Comparison of ENCODE assay signal across 8 cellular contexts in the genomic region with DNA sequence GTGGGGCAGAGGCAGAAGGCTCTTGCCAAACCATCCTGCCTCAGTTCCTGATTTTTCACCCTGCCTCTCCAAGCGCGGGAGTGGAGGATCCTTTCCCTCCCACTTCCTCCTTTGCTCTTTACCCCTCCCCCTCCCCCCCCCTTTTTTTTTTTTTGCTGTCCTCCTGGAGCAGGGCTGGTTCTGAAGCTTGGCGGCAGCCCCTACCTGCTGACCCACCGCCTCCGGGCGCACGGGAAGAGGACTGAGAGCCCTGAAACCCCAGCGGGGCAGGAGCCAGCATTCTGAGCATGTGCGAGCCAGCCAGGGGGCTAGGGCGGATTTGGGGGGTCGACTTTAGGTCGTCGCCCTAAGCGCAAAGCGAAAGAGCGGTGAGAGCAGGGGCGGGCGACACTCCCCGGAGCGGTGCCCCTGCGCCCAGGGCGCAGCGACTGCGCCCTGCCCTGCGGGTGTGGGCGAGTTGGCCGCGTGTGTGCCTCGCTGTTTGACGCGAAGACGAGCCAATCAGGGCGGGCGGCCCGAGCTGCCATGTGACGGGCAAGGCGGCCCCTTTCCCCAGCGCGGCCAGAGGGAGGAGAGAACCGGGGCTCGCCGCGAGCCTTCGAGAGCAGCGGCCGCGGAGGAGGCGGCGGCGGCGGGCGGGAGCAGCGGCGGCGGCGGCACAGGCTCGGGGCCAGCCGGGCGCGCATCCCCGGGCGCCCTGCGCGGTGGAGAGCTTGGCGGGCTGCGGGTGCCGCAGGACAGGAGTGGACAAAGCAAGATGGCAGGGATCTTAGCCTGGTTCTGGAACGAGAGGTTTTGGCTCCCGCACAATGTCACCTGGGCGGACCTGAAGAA. TPM values are rescaled to one million over a fixed set of nuclear protein-coding genes. Genes with fewer than 3 reads are reported as not detected.
DNase-seq lines count a peak whose midpoint lies in the region; ATAC-seq and TF ChIP-seq lines count a peak whose summit lies in the region.

A gene with protein sequence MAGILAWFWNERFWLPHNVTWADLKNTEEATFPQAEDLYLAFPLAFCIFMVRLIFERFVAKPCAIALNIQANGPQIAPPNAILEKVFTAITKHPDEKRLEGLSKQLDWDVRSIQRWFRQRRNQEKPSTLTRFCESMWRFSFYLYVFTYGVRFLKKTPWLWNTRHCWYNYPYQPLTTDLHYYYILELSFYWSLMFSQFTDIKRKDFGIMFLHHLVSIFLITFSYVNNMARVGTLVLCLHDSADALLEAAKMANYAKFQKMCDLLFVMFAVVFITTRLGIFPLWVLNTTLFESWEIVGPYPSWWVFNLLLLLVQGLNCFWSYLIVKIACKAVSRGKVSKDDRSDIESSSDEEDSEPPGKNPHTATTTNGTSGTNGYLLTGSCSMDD (plus strand): TSS at position 581 of the 834 bp plus-strand sequence. CDS start 177 bp downstream, at position 758.

- H3K4me3 Mint-ChIP-seq in WTC11, result no peak within 1 kb of the TSS; the same call in 1 of the 2 replicates

- DNase-seq in 8988T (peak; percentile 83), NCI-H2107 (lab: John Stamatoyannopoulos, UW) (peak; percentile 88), WTC11 (ENCODE audit: low spot score) (peak; percentile 91), caudate nucleus (lab: John Stamatoyannopoulos, UW) (peak in 60 of 61 donors; percentile 34 to 95 (median 82)), iris pigment epithelial cell (ENCODE audit: low read depth) (peak; percentile 97), spleen (peak; percentile 99)

- CTCF ChIA-PET in WTC11 (lab: Charles Lee), result interaction anchor here (0.6 to 1.0 kb wide), 3 partner anchors 32 to 89 kb away, joined by 3 to 4 read pairs (median 3); no protein-coding TSS in a partner anchor

- peaks cover 0 to 49% (median 28%) of the 10 kb centered on the region in 6 donors for H3K4me1 ChIP-seq in spleen

- ATAC-seq in GM18511 (IDR thresholded peaks at IDR 0.05; ENCODE audit: unreplicated experiment) (peak; percentile 93), HG02981 (IDR thresholded peaks at IDR 0.05; ENCODE audit: unreplicated experiment) (peak; percentile 96), WTC11 (peak; percentile 89)

- peak; percentile 25 to 43 (median 35) for TF ChIP-seq POLR2A in spleen (IDR thresholded peaks at IDR 0.05)

- TF ChIP-seq CTCF in WTC11 (IDR thresholded peaks at IDR 0.05), result no peak
- TF ChIP-seq CTCF in spleen (IDR thresholded peaks at IDR 0.05 in 8 of 11, conservative IDR thresholded peaks at IDR 0.05 in 3 of 11), result peak in 1 of 11 experiments; percentile 33

- H3K27me3 ChIP-seq in spleen (replicated peaks in 1 of 7), result peaks cover 0 to 5% (median 0%) of the 10 kb centered on the region in 7 donors

- H3K9me3 Mint-ChIP-seq in WTC11, result no peaks in the 10 kb centered on the region

- H3K4me1 Mint-ChIP-seq in WTC11, result peaks cover 23% of the 10 kb centered on the region

- WGBS in spleen, 5 donors, result 0 to 1% (median 1%) methylated on average over 33 to 70 of the region's 70 CpGs

- no peak within 1 kb of the TSS for H3K27ac Mint-ChIP-seq in WTC11

- H3K27ac ChIP-seq in caudate nucleus (ENCODE audit: low read depth, low read length) (peak within 1 kb of the TSS; percentile 77), spleen (peak within 1 kb of the TSS; percentile 11 to 87 (median 76))

- peak within 1 kb of the TSS; percentile 77 to 99 (median 85) for H3K4me3 ChIP-seq in spleen

- H3K27me3 Mint-ChIP-seq in WTC11 (ENCODE audit: low read depth), result peaks cover 10% of the 10 kb centered on the region

- H3K36me3 Mint-ChIP-seq in WTC11, result no peaks in the 10 kb centered on the region

- H3K36me3 ChIP-seq in spleen, result no peaks in the 10 kb centered on the region

- intact Hi-C loops in spleen (cut with DNase I; ENCODE audit: low total_unique reads), result no loop called here

- H3K9me3 ChIP-seq in spleen, result no peaks in the 10 kb centered on the region

- POLR2A ChIA-PET in WTC11 (lab: Charles Lee), result interaction anchor here (0.7 kb wide), 1 partner anchor 14 kb away, joined by 4 read pairs; no protein-coding TSS in a partner anchor

TF ChIP-seq in WTC11, 78 proteins besides CTCF, POLR2A, EP300 and RAD21 (continues in another document):
- TF ChIP-seq ZNF671 (CRISPR knock-in tag; IDR thresholded peaks at IDR 0.05), result no peak
- peak; percentile 95 for TF ChIP-seq TEAD1 (CRISPR knock-in tag; IDR thresholded peaks at IDR 0.05)
- peak; percentile 97 for TF ChIP-seq ZNF138 (CRISPR knock-in tag; conservative IDR thresholded peaks at IDR 0.05)
- TF ChIP-seq, protein P1, sequence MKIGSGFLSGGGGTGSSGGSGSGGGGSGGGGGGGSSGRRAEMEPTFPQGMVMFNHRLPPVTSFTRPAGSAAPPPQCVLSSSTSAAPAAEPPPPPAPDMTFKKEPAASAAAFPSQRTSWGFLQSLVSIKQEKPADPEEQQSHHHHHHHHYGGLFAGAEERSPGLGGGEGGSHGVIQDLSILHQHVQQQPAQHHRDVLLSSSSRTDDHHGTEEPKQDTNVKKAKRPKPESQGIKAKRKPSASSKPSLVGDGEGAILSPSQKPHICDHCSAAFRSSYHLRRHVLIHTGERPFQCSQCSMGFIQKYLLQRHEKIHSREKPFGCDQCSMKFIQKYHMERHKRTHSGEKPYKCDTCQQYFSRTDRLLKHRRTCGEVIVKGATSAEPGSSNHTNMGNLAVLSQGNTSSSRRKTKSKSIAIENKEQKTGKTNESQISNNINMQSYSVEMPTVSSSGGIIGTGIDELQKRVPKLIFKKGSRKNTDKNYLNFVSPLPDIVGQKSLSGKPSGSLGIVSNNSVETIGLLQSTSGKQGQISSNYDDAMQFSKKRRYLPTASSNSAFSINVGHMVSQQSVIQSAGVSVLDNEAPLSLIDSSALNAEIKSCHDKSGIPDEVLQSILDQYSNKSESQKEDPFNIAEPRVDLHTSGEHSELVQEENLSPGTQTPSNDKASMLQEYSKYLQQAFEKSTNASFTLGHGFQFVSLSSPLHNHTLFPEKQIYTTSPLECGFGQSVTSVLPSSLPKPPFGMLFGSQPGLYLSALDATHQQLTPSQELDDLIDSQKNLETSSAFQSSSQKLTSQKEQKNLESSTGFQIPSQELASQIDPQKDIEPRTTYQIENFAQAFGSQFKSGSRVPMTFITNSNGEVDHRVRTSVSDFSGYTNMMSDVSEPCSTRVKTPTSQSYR (CRISPR knock-in tag; IDR thresholded peaks at IDR 0.05), result peak; percentile 93
- TF ChIP-seq, protein P2, sequence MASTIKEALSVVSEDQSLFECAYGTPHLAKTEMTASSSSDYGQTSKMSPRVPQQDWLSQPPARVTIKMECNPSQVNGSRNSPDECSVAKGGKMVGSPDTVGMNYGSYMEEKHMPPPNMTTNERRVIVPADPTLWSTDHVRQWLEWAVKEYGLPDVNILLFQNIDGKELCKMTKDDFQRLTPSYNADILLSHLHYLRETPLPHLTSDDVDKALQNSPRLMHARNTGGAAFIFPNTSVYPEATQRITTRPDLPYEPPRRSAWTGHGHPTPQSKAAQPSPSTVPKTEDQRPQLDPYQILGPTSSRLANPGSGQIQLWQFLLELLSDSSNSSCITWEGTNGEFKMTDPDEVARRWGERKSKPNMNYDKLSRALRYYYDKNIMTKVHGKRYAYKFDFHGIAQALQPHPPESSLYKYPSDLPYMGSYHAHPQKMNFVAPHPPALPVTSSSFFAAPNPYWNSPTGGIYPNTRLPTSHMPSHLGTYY (CRISPR knock-in tag; IDR thresholded peaks at IDR 0.05), result no peak
- TF ChIP-seq, protein P3, sequence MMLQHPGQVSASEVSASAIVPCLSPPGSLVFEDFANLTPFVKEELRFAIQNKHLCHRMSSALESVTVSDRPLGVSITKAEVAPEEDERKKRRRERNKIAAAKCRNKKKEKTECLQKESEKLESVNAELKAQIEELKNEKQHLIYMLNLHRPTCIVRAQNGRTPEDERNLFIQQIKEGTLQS (CRISPR knock-in tag; conservative IDR thresholded peaks at IDR 0.05), result no peak; the same call in 1 of the 2 replicates
- TF ChIP-seq ZNF232 (CRISPR knock-in tag; IDR thresholded peaks at IDR 0.05), result peak; percentile 98
- TF ChIP-seq CBFB (CRISPR knock-in tag; IDR thresholded peaks at IDR 0.05; ENCODE audit: low read depth), result peak; percentile 98; the same call in 1 of the 2 replicates
- TF ChIP-seq SMAD4 (CRISPR knock-in tag; IDR thresholded peaks at IDR 0.05), result no peak
- TF ChIP-seq, protein P4, sequence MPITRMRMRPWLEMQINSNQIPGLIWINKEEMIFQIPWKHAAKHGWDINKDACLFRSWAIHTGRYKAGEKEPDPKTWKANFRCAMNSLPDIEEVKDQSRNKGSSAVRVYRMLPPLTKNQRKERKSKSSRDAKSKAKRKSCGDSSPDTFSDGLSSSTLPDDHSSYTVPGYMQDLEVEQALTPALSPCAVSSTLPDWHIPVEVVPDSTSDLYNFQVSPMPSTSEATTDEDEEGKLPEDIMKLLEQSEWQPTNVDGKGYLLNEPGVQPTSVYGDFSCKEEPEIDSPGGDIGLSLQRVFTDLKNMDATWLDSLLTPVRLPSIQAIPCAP (CRISPR knock-in tag; IDR thresholded peaks at IDR 0.05), result peak; percentile 80; the same call in 1 of the 2 replicates
- TF ChIP-seq ZNF416 (CRISPR knock-in tag; IDR thresholded peaks at IDR 0.05), result no peak
- TF ChIP-seq, protein P5, sequence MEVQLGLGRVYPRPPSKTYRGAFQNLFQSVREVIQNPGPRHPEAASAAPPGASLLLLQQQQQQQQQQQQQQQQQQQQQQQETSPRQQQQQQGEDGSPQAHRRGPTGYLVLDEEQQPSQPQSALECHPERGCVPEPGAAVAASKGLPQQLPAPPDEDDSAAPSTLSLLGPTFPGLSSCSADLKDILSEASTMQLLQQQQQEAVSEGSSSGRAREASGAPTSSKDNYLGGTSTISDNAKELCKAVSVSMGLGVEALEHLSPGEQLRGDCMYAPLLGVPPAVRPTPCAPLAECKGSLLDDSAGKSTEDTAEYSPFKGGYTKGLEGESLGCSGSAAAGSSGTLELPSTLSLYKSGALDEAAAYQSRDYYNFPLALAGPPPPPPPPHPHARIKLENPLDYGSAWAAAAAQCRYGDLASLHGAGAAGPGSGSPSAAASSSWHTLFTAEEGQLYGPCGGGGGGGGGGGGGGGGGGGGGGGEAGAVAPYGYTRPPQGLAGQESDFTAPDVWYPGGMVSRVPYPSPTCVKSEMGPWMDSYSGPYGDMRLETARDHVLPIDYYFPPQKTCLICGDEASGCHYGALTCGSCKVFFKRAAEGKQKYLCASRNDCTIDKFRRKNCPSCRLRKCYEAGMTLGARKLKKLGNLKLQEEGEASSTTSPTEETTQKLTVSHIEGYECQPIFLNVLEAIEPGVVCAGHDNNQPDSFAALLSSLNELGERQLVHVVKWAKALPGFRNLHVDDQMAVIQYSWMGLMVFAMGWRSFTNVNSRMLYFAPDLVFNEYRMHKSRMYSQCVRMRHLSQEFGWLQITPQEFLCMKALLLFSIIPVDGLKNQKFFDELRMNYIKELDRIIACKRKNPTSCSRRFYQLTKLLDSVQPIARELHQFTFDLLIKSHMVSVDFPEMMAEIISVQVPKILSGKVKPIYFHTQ (CRISPR knock-in tag; IDR thresholded peaks at IDR 0.05), result no peak
- peak; percentile 75 for TF ChIP-seq CREM (CRISPR knock-in tag; IDR thresholded peaks at IDR 0.05)
- TF ChIP-seq GRHL2 (CRISPR knock-in tag; IDR thresholded peaks at IDR 0.05; ENCODE audit: insufficient replicate concordance, severe bottlenecking), result no peak
- peak; percentile 93 for TF ChIP-seq FOXK1 (CRISPR knock-in tag; IDR thresholded peaks at IDR 0.05)
- TF ChIP-seq SP1 (CRISPR knock-in tag; conservative IDR thresholded peaks at IDR 0.05), result peak; percentile 72

RNA-seq across cellular contexts. Expression of the gene that starts here (rescaled TPM):
- total RNA-seq in WTC11 (2021) (16.0 to 17.3 TPM (median 16.6 TPM) in 3 replicates), spleen (10 to 100 TPM; 10.3 to 22.3 (median 13.2) TPM)
- 1 to 10 TPM; 2.5 to 4.4 (median 2.8) TPM for polyA plus RNA-seq in spleen

Comparison
In these comparisons a context has a peak if more than half of its experiments do, and no peak if none do; other contexts are left out.
1. Peak in every context shown above with its lines: DNase-seq, ATAC-seq, H3K4me3 ChIP-seq and H3K27ac ChIP-seq.